ENCODE assay signal across 19 cellular contexts in genomic region chr7:29208410-29209250, GRCh38. TPM values are rescaled to one million over a fixed set of nuclear protein-coding genes. Genes with fewer than 3 reads are reported as not detected.
DNase-seq lines count a peak whose midpoint lies in the region; ATAC-seq and TF ChIP-seq lines count a peak whose summit lies in the region.
"Had no signal": no experiment of that assay in that cellular context is flagged by ENCODE, and none has a peak within 500 bp of the region (broad histone marks: within the 10 kb centered on the region; RNA-seq: fewer than 3 reads in every experiment).

No MANE protein-coding gene starts in this region.

- H3K36me3 ChIP-seq in liver (ENCODE audit: control insufficient read depth in 4 of 4, insufficient read depth in 3 of 4, low read depth in 1 of 4, low read length in 3 of 4): peaks cover 0 to 2% (median 0%) of the 10 kb centered on the region in 4 donors

- no peak overlapping the region for H3K9ac ChIP-seq in liver (ENCODE audit: low read depth in 1 of 2, low read length in 2 of 2)

- TF ChIP-seq CTCF in liver (IDR thresholded peaks at IDR 0.05; ENCODE audit: low read depth, low read length, missing input control): no peak

- DNase-seq in left ventricle myocardium superior: no peak
- no peak for DNase-seq in cardiac septum (ENCODE audit: low spot score)
- DNase-seq in SW480 (ENCODE audit: low spot score): peak; percentile 100
- no peak for DNase-seq in NCI-H2196 treated with DMSO at 0.1 percent for 48 hours (lab: John Stamatoyannopoulos, UW; ENCODE audit: unreplicated experiment)
- DNase-seq: activated CD4-positive, alpha-beta T cell treated with anti-CD3 and anti-CD28 coated beads, Interleukin-2, amount 50 U/mL, for 4 hours; islet precursor cell; Kasumi-1; NCI-H1105; NCI-H774; PC-3; posterior cingulate gyrus; SIG-M5; stimulated activated CD4-positive, alpha-beta T cell treated with anti-CD3 and anti-CD28 coated beads, Interleukin-2, amount 100 ng/mL, for 24 hours had no signal

- H3K27ac ChIP-seq in liver (ENCODE audit: low read depth in 1 of 2, low read length in 2 of 2): peak overlapping the region; percentile 62 to 87
- H3K27ac ChIP-seq: VCaP had no signal

- peak; percentile 17 to 24 for TF ChIP-seq RAD21 in liver (IDR thresholded peaks at IDR 0.05)

- no peaks in the 10 kb centered on the region for H3K9me3 ChIP-seq in liver (ENCODE audit: control insufficient read depth in 4 of 4, low read length in 3 of 4)

- H3K4me3 ChIP-seq in liver (ENCODE audit: low read depth in 1 of 3, low read length in 3 of 3): no peak overlapping the region

- ATAC-seq in left ventricle myocardium superior: peak; percentile 26
- ATAC-seq in GM21717 (IDR thresholded peaks at IDR 0.05; ENCODE audit: unreplicated experiment): no peak
- no peak for ATAC-seq in HG03460 (IDR thresholded peaks at IDR 0.05; ENCODE audit: unreplicated experiment)
- ATAC-seq in GM21529 (IDR thresholded peaks at IDR 0.05; ENCODE audit: unreplicated experiment): no peak
- ATAC-seq: naive thymus-derived CD8-positive, alpha-beta T cell had no signal

- intact Hi-C loops in left ventricle myocardium superior (cut with micrococcal nuclease): no loop called here
- intact Hi-C loops in cardiac septum (cut with DNase I): no loop called here

- 52% methylated on average over 12 of the region's 12 CpGs for WGBS in liver

- no peaks in the 10 kb centered on the region for H3K27me3 ChIP-seq in liver (ENCODE audit: control insufficient read depth in 4 of 4, insufficient read depth in 4 of 4, low read length in 3 of 4)

- peaks cover 10 to 61% (median 45%) of the 10 kb centered on the region in 4 donors for H3K4me1 ChIP-seq in liver (ENCODE audit: control insufficient read depth in 4 of 4, insufficient read depth in 4 of 4, low read length in 3 of 4)

TF ChIP-seq in liver, 16 proteins besides CTCF, POLR2A, EP300 and RAD21:
- TF ChIP-seq EGR1 (IDR thresholded peaks at IDR 0.05; ENCODE audit: low read depth in 2 of 2) (no peak), ZBTB33 (IDR thresholded peaks at IDR 0.05) (no peak), JUND (IDR thresholded peaks at IDR 0.05) (peak in 1 of 2 donors; percentile 32), REST (IDR thresholded peaks at IDR 0.05) (peak; percentile 77), MAX (IDR thresholded peaks at IDR 0.05) (peak; percentile 65), TAF1 (conservative IDR thresholded peaks at IDR 0.05) (no peak), FOXA2 (IDR thresholded peaks at IDR 0.05) (no peak), HNF4A (conservative IDR thresholded peaks at IDR 0.05) (peak; percentile 92 to 93), SP1 (IDR thresholded peaks at IDR 0.05) (peak; percentile 89), HNF4G (IDR thresholded peaks at IDR 0.05) (peak; percentile 83), NR2F2 (IDR thresholded peaks at IDR 0.05) (no peak), YY1 (IDR thresholded peaks at IDR 0.05) (peak; percentile 55), FOXA1 (IDR thresholded peaks at IDR 0.05) (no peak), GABPA (IDR thresholded peaks at IDR 0.05 in 1 of 2, conservative IDR thresholded peaks at IDR 0.05 in 1 of 2) (no peak), ATF3 (IDR thresholded peaks at IDR 0.05) (no peak), RXRA (IDR thresholded peaks at IDR 0.05) (peak; percentile 64 to 74)

RNA-seq across cellular contexts. Expression of gene CHN2, which starts 14.1 kb away (rescaled TPM):
- 32.2 TPM for total RNA-seq in left ventricle myocardium superior
- total RNA-seq in cardiac septum: 33.6 TPM
- total RNA-seq in liver: 10 to 100 TPM; 10.2 to 25.4 TPM
- 10 to 100 TPM in 1 of 2 donors, 1 to 10 TPM in 1; 8.3 to 25.4 TPM for polyA plus RNA-seq in liver
